16 cellular contexts compared by ENCODE assay signal in the genomic region with DNA sequence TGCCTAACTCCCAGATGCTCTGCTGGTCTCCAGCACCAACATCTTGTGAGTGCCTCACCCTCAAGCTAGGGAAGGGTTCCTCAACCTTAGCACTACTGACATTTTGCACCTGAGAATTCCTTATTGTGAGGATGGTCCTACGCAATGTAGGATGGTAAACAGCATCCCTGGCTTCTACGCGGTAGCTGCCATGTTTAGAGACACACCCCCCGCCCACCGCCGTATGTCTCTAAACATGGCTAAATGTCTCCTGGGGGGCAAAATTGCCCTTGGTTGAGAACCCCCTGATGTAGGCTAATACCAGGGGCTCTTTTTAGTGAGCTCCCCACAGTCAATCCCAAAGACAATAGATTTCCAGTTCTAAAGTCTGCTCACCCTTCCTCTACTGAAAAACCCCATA. TPM values are rescaled to one million over a fixed set of nuclear protein-coding genes. Genes with fewer than 3 reads are reported as not detected.
DNase-seq lines count a peak whose midpoint lies in the region; ATAC-seq lines count a peak whose summit lies in the region.
"Had no signal": no experiment of that assay in that cellular context is flagged by ENCODE, and none has a peak within 500 bp of the region (broad histone marks: within the 10 kb centered on the region; RNA-seq: fewer than 3 reads in every experiment).

No MANE protein-coding gene starts in this region.

- no peak for ATAC-seq in activated naive CD4-positive, alpha-beta T cell treated with anti-CD3 and anti-CD28 coated beads, Interleukin-2, amount 50 U/mL, for 72 hours
- no peak for ATAC-seq in T-cell (replicated peaks in 1 of 4)
- no peak for ATAC-seq in GM18517 (IDR thresholded peaks at IDR 0.05; ENCODE audit: unreplicated experiment)
- ATAC-seq: left lobe of liver had no signal

- CTCF ChIA-PET in T-cell (lab: Charles Lee) = interaction anchor here (0.6 to 1.5 kb wide), 2 partner anchors 35 to 41 kb away, joined by 3 to 6 read pairs; no protein-coding TSS in a partner anchor

- H3K4me1 Mint-ChIP-seq in activated naive CD4-positive, alpha-beta T cell treated with anti-CD3 and anti-CD28 coated beads, Interleukin-2, amount 50 U/mL, for 24 hours = peaks cover 65% of the 10 kb centered on the region
- peaks cover 70 to 79% (median 77%) of the 10 kb centered on the region in 3 donors for H3K4me1 Mint-ChIP-seq in T-cell
- peaks cover 75 to 78% of the 10 kb centered on the region in 2 donors for H3K4me1 Mint-ChIP-seq in immature natural killer cell

- H3K9me3 ChIP-seq in stomach smooth muscle (ENCODE audit: control insufficient read depth in 2 of 2, low read length in 2 of 2) = no peaks in the 10 kb centered on the region
- H3K9me3 ChIP-seq: Peyer's patch had no signal

- H3K36me3 Mint-ChIP-seq in activated naive CD4-positive, alpha-beta T cell treated with anti-CD3 and anti-CD28 coated beads, Interleukin-2, amount 50 U/mL, for 24 hours = no peaks in the 10 kb centered on the region
- peaks cover 14 to 18% of the 10 kb centered on the region in 2 donors for H3K36me3 Mint-ChIP-seq in activated naive CD4-positive, alpha-beta T cell treated with anti-CD3 and anti-CD28 coated beads, Interleukin-2, amount 50 U/mL, for 72 hours
- H3K36me3 Mint-ChIP-seq in T-cell = peaks cover 6% of the 10 kb centered on the region
- H3K36me3 Mint-ChIP-seq in immature natural killer cell = no peaks in the 10 kb centered on the region

- H3K27ac ChIP-seq in stomach smooth muscle (ENCODE audit: low read length) = peak overlapping the region; percentile 53
- H3K27ac ChIP-seq: HL-60, Peyer's patch had no signal

- no peaks in the 10 kb centered on the region for H3K27me3 Mint-ChIP-seq in activated naive CD4-positive, alpha-beta T cell treated with anti-CD3 and anti-CD28 coated beads, Interleukin-2, amount 50 U/mL, for 24 hours
- H3K27me3 Mint-ChIP-seq in T-cell = no peaks in the 10 kb centered on the region
- peaks cover 6 to 15% (median 12%) of the 10 kb centered on the region in 3 donors for H3K27me3 Mint-ChIP-seq in immature natural killer cell (ENCODE audit: low read depth in 3 of 3)

- H3K4me3 ChIP-seq in stomach smooth muscle (ENCODE audit: low read length in 2 of 2) = no peak overlapping the region
- H3K4me3 ChIP-seq: Peyer's patch had no signal

- peak overlapping the region; percentile 42 for H3K4me3 Mint-ChIP-seq in activated naive CD4-positive, alpha-beta T cell treated with anti-CD3 and anti-CD28 coated beads, Interleukin-2, amount 50 U/mL, for 24 hours
- H3K4me3 Mint-ChIP-seq in T-cell = peak overlapping the region in 2 of 3 donors; percentile 82 to 99
- peak overlapping the region; percentile 0 to 82 (median 30) for H3K4me3 Mint-ChIP-seq in immature natural killer cell

- peak overlapping the region; percentile 81 for H3K27ac Mint-ChIP-seq in activated naive CD4-positive, alpha-beta T cell treated with anti-CD3 and anti-CD28 coated beads, Interleukin-2, amount 50 U/mL, for 24 hours
- H3K27ac Mint-ChIP-seq in activated naive CD4-positive, alpha-beta T cell treated with anti-CD3 and anti-CD28 coated beads, Interleukin-2, amount 50 U/mL, for 72 hours = peak overlapping the region in 1 of 2 donors; percentile 91
- peak overlapping the region; percentile 97 for H3K27ac Mint-ChIP-seq in T-cell
- H3K27ac Mint-ChIP-seq in immature natural killer cell = peak overlapping the region; percentile 85 to 99 (median 97)

- no peak for DNase-seq in activated naive CD4-positive, alpha-beta T cell treated with anti-CD3 and anti-CD28 coated beads, Interleukin-2, amount 50 U/mL, for 72 hours (ENCODE audit: low spot score in 2 of 2)
- DNase-seq in T-cell (no peak), immature natural killer cell (no peak), COLO829 (ENCODE audit: low spot score) (no peak)
- DNase-seq in stimulated activated CD4-positive, alpha-beta T cell treated with anti-CD3 and anti-CD28 coated beads, Interleukin-1b, Interleukin-23, amount 100 ng/mL, for 48 hours = no peak
- DNase-seq: erythroblast, hippocampal formation, NCI-H2029, NCI-H69, Peyer's patch had no signal

- H3K27me3 ChIP-seq in stomach smooth muscle (ENCODE audit: control insufficient read depth in 1 of 2, insufficient read depth in 2 of 2, low read length in 2 of 2) = no peaks in the 10 kb centered on the region
- H3K27me3 ChIP-seq: Peyer's patch had no signal

- no peak overlapping the region for H3K9ac ChIP-seq in stomach smooth muscle (ENCODE audit: low read length in 2 of 2)

- peaks cover 0 to 2% of the 10 kb centered on the region in 2 donors for H3K36me3 ChIP-seq in stomach smooth muscle (ENCODE audit: control insufficient read depth in 2 of 2, insufficient read depth in 2 of 2, low read length in 2 of 2)
- H3K36me3 ChIP-seq: Peyer's patch had no signal

- H3K9me3 Mint-ChIP-seq in activated naive CD4-positive, alpha-beta T cell treated with anti-CD3 and anti-CD28 coated beads, Interleukin-2, amount 50 U/mL, for 24 hours = no peaks in the 10 kb centered on the region
- H3K9me3 Mint-ChIP-seq in activated naive CD4-positive, alpha-beta T cell treated with anti-CD3 and anti-CD28 coated beads, Interleukin-2, amount 50 U/mL, for 72 hours = no peaks in the 10 kb centered on the region
- no peaks in the 10 kb centered on the region for H3K9me3 Mint-ChIP-seq in T-cell
- no peaks in the 10 kb centered on the region for H3K9me3 Mint-ChIP-seq in immature natural killer cell

- peaks cover 73% of the 10 kb centered on the region for H3K4me1 ChIP-seq in stomach smooth muscle (ENCODE audit: control insufficient read depth, insufficient read depth, low read length)

- POLR2A ChIA-PET in T-cell (lab: Charles Lee) = interaction anchor here in 1 of 2 donors (0.6 kb wide), 2 partner anchors 9 to 12 kb away, joined by 4 to 8 read pairs; no protein-coding TSS in a partner anchor

RNA-seq across cellular contexts. Expression of gene MAP7D1, which starts 2.5 kb away (rescaled TPM):
- 100 to 1,000 TPM; 112 to 169 TPM for total RNA-seq in activated naive CD4-positive, alpha-beta T cell treated with anti-CD3 and anti-CD28 coated beads, Interleukin-2, amount 50 U/mL, for 72 hours
- 100 to 1,000 TPM; 157 to 295 (median 263) TPM for total RNA-seq in T-cell
- polyA plus RNA-seq in immature natural killer cell = 10 to 100 TPM; 12.4 to 41.9 (median 17.9) TPM

RNA-seq across cellular contexts. Expression of gene TRAPPC3, which starts 4.2 kb away (rescaled TPM):
- 10 to 100 TPM; 43.7 to 55.3 TPM for total RNA-seq in activated naive CD4-positive, alpha-beta T cell treated with anti-CD3 and anti-CD28 coated beads, Interleukin-2, amount 50 U/mL, for 72 hours
- total RNA-seq in T-cell = 10 to 100 TPM; 42.3 to 48.2 (median 44.6) TPM
- polyA plus RNA-seq in immature natural killer cell = 100 to 1,000 TPM; 113 to 219 (median 129) TPM

RNA-seq across cellular contexts. Expression of gene COL8A2, which starts 28.5 kb away (rescaled TPM):
- under 1 TPM; 0.11 to 0.23 TPM for total RNA-seq in activated naive CD4-positive, alpha-beta T cell treated with anti-CD3 and anti-CD28 coated beads, Interleukin-2, amount 50 U/mL, for 72 hours
- under 1 TPM in 4 of 5 donors, not detected in 1; 0.08 to 0.15 (median 0.09) TPM for total RNA-seq in T-cell
- under 1 TPM in 1 of 3 donors, not detected in 2; 0.12 TPM for polyA plus RNA-seq in immature natural killer cell
- total RNA-seq: T-helper 1 cell treated with Interleukin-12 subunit alpha and Interleukin-12 subunit beta and Interleukin-4 antibody, amounts not matched to agents 30 ng/mL and 1 ng/mL, for 36 hours had no signal

Comparison
In these comparisons a context has a peak if more than half of its experiments do, and no peak if none do; other contexts are left out.
1. H3K4me3 Mint-ChIP-seq: peak in every context shown above with its lines; median percentile 90 in T-cell; 42 in activated naive CD4-positive, alpha-beta T cell treated with anti-CD3 and anti-CD28 coated beads, Interleukin-2, amount 50 U/mL, for 24 hours; 30 in immature natural killer cell.